Comparison of ENCODE assay signal across 29 cellular contexts in the genomic region with DNA sequence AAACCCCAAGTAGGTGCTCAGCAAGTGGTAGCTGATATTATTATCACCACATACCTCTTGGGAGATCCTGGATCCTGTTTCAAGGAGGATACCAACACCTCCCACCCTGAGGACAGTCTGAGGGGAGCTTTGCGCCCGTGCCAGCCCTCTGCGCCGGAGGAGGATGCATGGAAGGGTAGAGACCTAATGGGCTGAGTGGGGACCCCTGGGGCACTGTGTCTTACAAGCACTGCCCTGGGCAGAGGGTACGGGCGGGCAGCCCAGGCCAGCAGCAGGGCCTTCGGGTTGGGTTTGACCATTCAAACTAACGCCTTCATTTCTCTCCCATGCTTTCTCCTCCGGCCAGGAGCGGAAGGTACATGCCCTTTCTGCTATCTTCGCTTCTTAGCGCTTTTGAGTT. TPM values are rescaled to one million over a fixed set of nuclear protein-coding genes. Genes with fewer than 3 reads are reported as not detected.
DNase-seq lines count a peak whose midpoint lies in the region; ATAC-seq and TF ChIP-seq lines count a peak whose summit lies in the region.
"Had no signal": no experiment of that assay in that cellular context is flagged by ENCODE, and none has a peak within 500 bp of the region (broad histone marks: within the 10 kb centered on the region; RNA-seq: fewer than 3 reads in every experiment).

No MANE protein-coding gene starts in this region.

- H3K36me3 ChIP-seq in RWPE2 (ENCODE audit: low read depth) (peaks cover 2% of the 10 kb centered on the region), sigmoid colon (peaks cover 8 to 31% (median 19%) of the 10 kb centered on the region in 4 donors)
- H3K36me3 ChIP-seq: Peyer's patch had no signal

- ATAC-seq in RWPE2 (ENCODE audit: low read depth), result no peak
- ATAC-seq in left ventricle myocardium superior, result peak; percentile 0
- ATAC-seq: A549; activated CD4-positive, CD25-positive, alpha-beta regulatory T cell treated with anti-CD3 and anti-CD28 coated beads, Interleukin-2, amount 50 U/mL, for 24 hours; body of pancreas; psoas muscle; stimulated activated naive CD8-positive, alpha-beta T cell treated with anti-CD3 and anti-CD28 coated beads, Interleukin-15, Interleukin-2, amounts not matched to agents 100 U/mL and 50 U/mL, for 24 hours had no signal

- H3K4me3 ChIP-seq in RWPE2 (ENCODE audit: severe bottlenecking), result no peak overlapping the region
- H3K4me3 ChIP-seq in sigmoid colon, result no peak overlapping the region
- H3K4me3 ChIP-seq: A549, body of pancreas, HAP-1, Peyer's patch, psoas muscle, SJCRH30, thoracic aorta, vagina had no signal

- intact Hi-C loops in left ventricle myocardium superior (cut with micrococcal nuclease) (no loop called here), sigmoid colon (cut with DNase I) (no loop called here)

- H3K9me3 ChIP-seq in RWPE2 (ENCODE audit: severe bottlenecking) (no peaks in the 10 kb centered on the region), sigmoid colon (no peaks in the 10 kb centered on the region)
- H3K9me3 ChIP-seq: A549, body of pancreas, HAP-1, Peyer's patch, psoas muscle, SJCRH30, thoracic aorta, vagina had no signal

- H3K27ac ChIP-seq in RWPE2 (ENCODE audit: poor library complexity, severe bottlenecking) (no peak overlapping the region), sigmoid colon (no peak overlapping the region)
- H3K27ac ChIP-seq: A549, body of pancreas, Peyer's patch, psoas muscle, SJCRH30, thoracic aorta, vagina had no signal

- TF ChIP-seq POLR2A in sigmoid colon (IDR thresholded peaks at IDR 0.05), result no peak

- TF ChIP-seq CTCF in RWPE2 (IDR thresholded peaks at IDR 0.05; ENCODE audit: poor library complexity, severe bottlenecking) (no peak), sigmoid colon (IDR thresholded peaks at IDR 0.05) (no peak)

- H3K27me3 ChIP-seq in RWPE2 (ENCODE audit: insufficient read depth, poor library complexity, severe bottlenecking) (no peaks in the 10 kb centered on the region), sigmoid colon (no peaks in the 10 kb centered on the region)
- H3K27me3 ChIP-seq: body of pancreas, Peyer's patch, SJCRH30, vagina had no signal

- DNase-seq in activated effector memory CD4-positive, alpha-beta T cell treated with anti-CD3 and anti-CD28 coated beads, Interleukin-2, amount 50 U/mL, for 16 hours, result peak; percentile 58
- DNase-seq in activated effector memory CD4-positive, alpha-beta T cell treated with Interleukin-2 at 50 U/mL for 16 hours, result no peak
- DNase-seq in RWPE2 (ENCODE audit: low spot score) (peak; percentile 54), left ventricle myocardium superior (no peak), sigmoid colon (peak; percentile 53), NCI-H446 treated with DMSO at 0.1 percent for 48 hours (lab: John Stamatoyannopoulos, UW) (no peak), COLO668 (lab: John Stamatoyannopoulos, UW; ENCODE audit: unreplicated experiment) (no peak), NCI-H1105 (lab: John Stamatoyannopoulos, UW) (no peak)
- DNase-seq: activated CD4-positive, alpha-beta memory T cell treated with anti-CD3 and anti-CD28 coated beads, Interleukin-2, amount 10 ng/mL, durations not matched to agents 7 days and 5 days; Calu3; GF-D8; KG1; kidney glomerular epithelial cell; MM.1S; NCI-H1417; NCI-H226; psoas muscle; SJCRH30; stimulated activated naive CD8-positive, alpha-beta T cell treated with anti-CD3 and anti-CD28 coated beads, Interleukin-15, Interleukin-2, amounts not matched to agents 100 U/mL and 50 U/mL, for 24 hours had no signal

- WGBS in sigmoid colon, 2 donors, result 96 to 97% methylated on average over 12 of the region's 12 CpGs

- no peaks in the 10 kb centered on the region for H3K4me1 ChIP-seq in RWPE2 (ENCODE audit: insufficient read depth, poor library complexity, severe bottlenecking)
- peaks cover 0 to 4% (median 0%) of the 10 kb centered on the region in 4 donors for H3K4me1 ChIP-seq in sigmoid colon
- H3K4me1 ChIP-seq: A549, body of pancreas, HAP-1, Peyer's patch, SJCRH30 had no signal

- TF ChIP-seq EP300 in sigmoid colon (IDR thresholded peaks at IDR 0.05), result no peak

RNA-seq across cellular contexts. Expression of a gene that starts 26.3 kb away (rescaled TPM):
- 2,596 TPM for total RNA-seq in left ventricle myocardium superior
- not detected for total RNA-seq in sigmoid colon
- 1 to 10 TPM in 1 of 3 donors, under 1 TPM in 2; 0.29 to 1.4 (median 0.60) TPM for polyA plus RNA-seq in sigmoid colon
- total RNA-seq: activated CD4-positive, alpha-beta memory T cell treated with anti-CD3 and anti-CD28 coated beads, Interleukin-2, amount 10 ng/mL, durations not matched to agents 7 days and 5 days; body of pancreas; Calu3; chondrocyte; epithelial cell of proximal tubule; HT1080; Peyer's patch; SJCRH30; thoracic aorta; vagina had no signal

RNA-seq across cellular contexts. Expression of a gene that starts 52.1 kb away (rescaled TPM):
- total RNA-seq in left ventricle myocardium superior (11.2 TPM), sigmoid colon (10 to 100 TPM; 10.5 to 19.7 (median 18.8) TPM)
- 10 to 100 TPM; 21.6 to 29.8 (median 27.1) TPM for polyA plus RNA-seq in sigmoid colon
- total RNA-seq: activated CD4-positive, alpha-beta memory T cell treated with anti-CD3 and anti-CD28 coated beads, Interleukin-2, amount 10 ng/mL, durations not matched to agents 7 days and 5 days; Calu3; chondrocyte; epithelial cell of proximal tubule; HT1080; SJCRH30 had no signal

RNA-seq across cellular contexts. Expression of a gene that starts 56.3 kb away (rescaled TPM):
- total RNA-seq in left ventricle myocardium superior, result 46.4 TPM
- total RNA-seq in sigmoid colon, result 10 to 100 TPM; 25.8 to 55.7 (median 33.6) TPM
- 10 to 100 TPM; 18.6 to 32.5 (median 19.2) TPM for polyA plus RNA-seq in sigmoid colon

Comparison
In these comparisons a context has a peak if more than half of its experiments do, and no peak if none do; other contexts are left out.
1. DNase-seq: peak in activated effector memory CD4-positive, alpha-beta T cell treated with anti-CD3 and anti-CD28 coated beads, Interleukin-2, amount 50 U/mL, for 16 hours (single experiment), RWPE2 (single experiment) and sigmoid colon (single experiment); none in activated effector memory CD4-positive, alpha-beta T cell treated with Interleukin-2 at 50 U/mL for 16 hours (single experiment), left ventricle myocardium superior (single experiment), NCI-H446 treated with DMSO at 0.1 percent for 48 hours (single experiment), COLO668 (single experiment) and NCI-H1105 (single experiment).
2. RNA of a gene that starts 26.3 kb away (total RNA-seq): 2,596 TPM in left ventricle myocardium superior (single experiment); not detected in sigmoid colon; every median in the first group is over 1,000 times any median in the second.